In genomic region chr3:176734146-176734545, GRCh38 we compare ENCODE assay signal across 13 cellular contexts.
DNase-seq lines count a peak whose midpoint lies in the region; ATAC-seq and TF ChIP-seq lines count a peak whose summit lies in the region.
"Had no signal": no experiment of that assay in that cellular context is flagged by ENCODE, and none has a peak within 500 bp of the region (broad histone marks: within the 10 kb centered on the region; RNA-seq: fewer than 3 reads in every experiment).

No MANE protein-coding gene starts in this region.

- H3K4me3 Mint-ChIP-seq in GM23338: no peak overlapping the region
- no peak overlapping the region for H3K4me3 Mint-ChIP-seq in WTC11
- H3K4me3 Mint-ChIP-seq: CD4-positive, alpha-beta memory T cell had no signal

- H3K79me2 ChIP-seq in GM23338 (replicated peaks; ENCODE audit: insufficient read depth): no peaks in the 10 kb centered on the region

- intact Hi-C loops in prostate gland (cut with DNase I): no loop called here

- peak overlapping the region; percentile 86 for H2AFZ ChIP-seq in GM23338

- H3K9me3 Mint-ChIP-seq in GM23338 (no peaks in the 10 kb centered on the region), WTC11 (peaks cover 5% of the 10 kb centered on the region)

- H3K27me3 Mint-ChIP-seq in GM23338 (ENCODE audit: insufficient read depth, low read depth, poor library complexity) (peaks cover 3% of the 10 kb centered on the region), WTC11 (ENCODE audit: low read depth) (no peaks in the 10 kb centered on the region)

- H3K27ac Mint-ChIP-seq in GM23338 (no peak overlapping the region), WTC11 (no peak overlapping the region)
- H3K27ac Mint-ChIP-seq: CD4-positive, alpha-beta memory T cell had no signal

- no peaks in the 10 kb centered on the region for H3K36me3 ChIP-seq in GM23338 (ENCODE audit: insufficient read depth)
- no peaks in the 10 kb centered on the region for H3K36me3 ChIP-seq in prostate gland

- no peak overlapping the region for H3K4me3 ChIP-seq in GM23338
- H3K4me3 ChIP-seq in prostate gland: no peak overlapping the region

- H3K27me3 ChIP-seq in GM23338 (ENCODE audit: insufficient read depth): no peaks in the 10 kb centered on the region
- no peaks in the 10 kb centered on the region for H3K27me3 ChIP-seq in prostate gland (replicated peaks; ENCODE audit: insufficient read depth)

- no peaks in the 10 kb centered on the region for H3K9me3 ChIP-seq in prostate gland

- TF ChIP-seq CTCF in GM23338 (conservative IDR thresholded peaks at IDR 0.05; ENCODE audit: low read depth in 2 of 2) (peak in 1 of 2 experiments; percentile 47; a peak in 3 of 4 replicates), WTC11 (IDR thresholded peaks at IDR 0.05) (no peak), prostate gland (IDR thresholded peaks at IDR 0.05) (no peak)

- no peak for TF ChIP-seq POLR2A in prostate gland (IDR thresholded peaks at IDR 0.05)

- H3K27ac ChIP-seq in GM23338 (ENCODE audit: low read depth) (no peak overlapping the region), substantia nigra (ENCODE audit: low read depth, low read length, poor library complexity, severe bottlenecking) (no peak overlapping the region), prostate gland (no peak overlapping the region)

- CTCF ChIA-PET in WTC11 (lab: Charles Lee): no interaction called here

- H4K20me1 ChIP-seq in GM23338 (replicated peaks; ENCODE audit: insufficient read depth): no peaks in the 10 kb centered on the region

- no peaks in the 10 kb centered on the region for H3F3A ChIP-seq in GM23338 (replicated peaks; ENCODE audit: low read depth)

- H3K4me2 ChIP-seq in GM23338: no peak overlapping the region

- peaks cover 4% of the 10 kb centered on the region; the same call in 1 of the 2 replicates for H3K9me2 ChIP-seq in GM23338 (ENCODE audit: insufficient read depth)

- ATAC-seq in GM23338: peak; percentile 83
- peak; percentile 83 for ATAC-seq in WTC11

- H3K4me1 Mint-ChIP-seq in GM23338 (peaks cover 8% of the 10 kb centered on the region), WTC11 (peaks cover 12% of the 10 kb centered on the region)
- H3K4me1 Mint-ChIP-seq: CD4-positive, alpha-beta memory T cell had no signal

- DNase-seq in GM23338 (ENCODE audit: low spot score) (peak; percentile 85), WTC11 (ENCODE audit: low spot score) (peak; percentile 60), iPS-NIHi11 (ENCODE audit: low spot score) (peak; percentile 60), substantia nigra (lab: John Stamatoyannopoulos, UW) (no peak), NCI-H2227 treated with DMSO at 0.1 percent for 48 hours (lab: John Stamatoyannopoulos, UW) (no peak), prostate gland (ENCODE audit: low spot score) (no peak), activated gamma-delta T cell treated with Interleukin-2 at 50 U/mL for 16 hours (no peak)
- DNase-seq: Calu3; CD4-positive, alpha-beta memory T cell; NCI-H1436; NCI-H2029 treated with DMSO at 0.1 percent for 48 hours; NCI-H524 treated with DMSO at 0.1 percent for 48 hours; Right ventricle myocardium superior had no signal

- 66% methylated on average over 5 of the region's 5 CpGs for WGBS in prostate gland

- H3K36me3 Mint-ChIP-seq in GM23338 (ENCODE audit: low read depth) (no peaks in the 10 kb centered on the region), WTC11 (no peaks in the 10 kb centered on the region)
- H3K36me3 Mint-ChIP-seq: CD4-positive, alpha-beta memory T cell had no signal

- H3K4me1 ChIP-seq in GM23338 (ENCODE audit: insufficient read depth) (peaks cover 6% of the 10 kb centered on the region; the same call in 1 of the 2 replicates), prostate gland (replicated peaks) (no peaks in the 10 kb centered on the region)

- POLR2A ChIA-PET in WTC11 (lab: Charles Lee): no interaction called here

TF ChIP-seq in GM23338, 12 proteins besides CTCF, POLR2A, EP300 and RAD21:
- no peak for TF ChIP-seq REST (IDR thresholded peaks at IDR 0.05; ENCODE audit: unreplicated experiment)
- no peak for TF ChIP-seq CREB1 (CRISPR knock-in tag; IDR thresholded peaks at IDR 0.05; ENCODE audit: low read depth)
- no peak for TF ChIP-seq STAT1 (IDR thresholded peaks at IDR 0.05; ENCODE audit: unreplicated experiment)

TF ChIP-seq in WTC11, 78 proteins besides CTCF, POLR2A, EP300 and RAD21:
- TF ChIP-seq ZNF423 (CRISPR knock-in tag; IDR thresholded peaks at IDR 0.05) (no peak), NR3C1 (CRISPR knock-in tag; conservative IDR thresholded peaks at IDR 0.05; ENCODE audit: low read depth) (no peak), ZBTB21 (CRISPR knock-in tag; IDR thresholded peaks at IDR 0.05; ENCODE audit: borderline replicate concordance) (no peak), MXD4 (CRISPR knock-in tag; IDR thresholded peaks at IDR 0.05; ENCODE audit: borderline replicate concordance) (no peak), TCF7 (CRISPR knock-in tag; IDR thresholded peaks at IDR 0.05; ENCODE audit: low read depth) (no peak), USF2 (CRISPR knock-in tag; IDR thresholded peaks at IDR 0.05) (no peak), ESRRA (CRISPR knock-in tag; IDR thresholded peaks at IDR 0.05; ENCODE audit: borderline replicate concordance) (no peak), NFYB (CRISPR knock-in tag; conservative IDR thresholded peaks at IDR 0.05; ENCODE audit: low read depth) (no peak), JUN (CRISPR knock-in tag; IDR thresholded peaks at IDR 0.05) (no peak), ATF6 (CRISPR knock-in tag; IDR thresholded peaks at IDR 0.05) (no peak), ZNF263 (CRISPR knock-in tag; IDR thresholded peaks at IDR 0.05; ENCODE audit: low read depth) (no peak), HMGXB4 (CRISPR knock-in tag; IDR thresholded peaks at IDR 0.05) (no peak), TEAD4 (CRISPR knock-in tag; IDR thresholded peaks at IDR 0.05) (no peak)
- TF ChIP-seq, protein P1, sequence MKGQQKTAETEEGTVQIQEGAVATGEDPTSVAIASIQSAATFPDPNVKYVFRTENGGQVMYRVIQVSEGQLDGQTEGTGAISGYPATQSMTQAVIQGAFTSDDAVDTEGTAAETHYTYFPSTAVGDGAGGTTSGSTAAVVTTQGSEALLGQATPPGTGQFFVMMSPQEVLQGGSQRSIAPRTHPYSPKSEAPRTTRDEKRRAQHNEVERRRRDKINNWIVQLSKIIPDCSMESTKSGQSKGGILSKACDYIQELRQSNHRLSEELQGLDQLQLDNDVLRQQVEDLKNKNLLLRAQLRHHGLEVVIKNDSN (CRISPR knock-in tag; IDR thresholded peaks at IDR 0.05): no peak
- TF ChIP-seq, protein P2, sequence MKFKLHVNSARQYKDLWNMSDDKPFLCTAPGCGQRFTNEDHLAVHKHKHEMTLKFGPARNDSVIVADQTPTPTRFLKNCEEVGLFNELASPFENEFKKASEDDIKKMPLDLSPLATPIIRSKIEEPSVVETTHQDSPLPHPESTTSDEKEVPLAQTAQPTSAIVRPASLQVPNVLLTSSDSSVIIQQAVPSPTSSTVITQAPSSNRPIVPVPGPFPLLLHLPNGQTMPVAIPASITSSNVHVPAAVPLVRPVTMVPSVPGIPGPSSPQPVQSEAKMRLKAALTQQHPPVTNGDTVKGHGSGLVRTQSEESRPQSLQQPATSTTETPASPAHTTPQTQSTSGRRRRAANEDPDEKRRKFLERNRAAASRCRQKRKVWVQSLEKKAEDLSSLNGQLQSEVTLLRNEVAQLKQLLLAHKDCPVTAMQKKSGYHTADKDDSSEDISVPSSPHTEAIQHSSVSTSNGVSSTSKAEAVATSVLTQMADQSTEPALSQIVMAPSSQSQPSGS (CRISPR knock-in tag; IDR thresholded peaks at IDR 0.05; ENCODE audit: borderline replicate concordance, low read depth): no peak
TF ChIP-seq in WTC11: peak in this region for 0.

Comparison
In these comparisons a context has a peak if more than half of its experiments do, and no peak if none do; other contexts are left out.
1. DNase-seq: peak in GM23338 (single experiment), WTC11 (single experiment) and iPS-NIHi11 (single experiment); none in substantia nigra (0 of 49), NCI-H2227 treated with DMSO at 0.1 percent for 48 hours (single experiment), prostate gland (single experiment) and activated gamma-delta T cell treated with Interleukin-2 at 50 U/mL for 16 hours (single experiment).